16 cellular contexts compared by ENCODE assay signal in genomic region chr1:25898223-25899015, GRCh38. TPM values are rescaled to one million over a fixed set of nuclear protein-coding genes. Genes with fewer than 3 reads are reported as not detected.
DNase-seq lines count a peak whose midpoint lies in the region; ATAC-seq and TF ChIP-seq lines count a peak whose summit lies in the region.
"Had no signal": no experiment of that assay in that cellular context is flagged by ENCODE, and none has a peak within 500 bp of the region (broad histone marks: within the 10 kb centered on the region; RNA-seq: fewer than 3 reads in every experiment).

No MANE protein-coding gene starts in this region.

- POLR2A ChIA-PET in SK-N-SH (lab: Yijun Ruan, JAX) = no interaction called here

- H3K4me3 Mint-ChIP-seq in progenitor cell of endocrine pancreas (ENCODE audit: low read depth) = no peak overlapping the region
- H3K4me3 Mint-ChIP-seq in activated naive CD8-positive, alpha-beta T cell treated with anti-CD3 and anti-CD28 coated beads, Interleukin-2, amount 50 U/mL, for 24 hours = no peak overlapping the region

- H3K9me3 Mint-ChIP-seq in progenitor cell of endocrine pancreas (ENCODE audit: low read depth) = no peaks in the 10 kb centered on the region
- H3K9me3 Mint-ChIP-seq in activated naive CD8-positive, alpha-beta T cell treated with anti-CD3 and anti-CD28 coated beads, Interleukin-2, amount 50 U/mL, for 24 hours = no peaks in the 10 kb centered on the region

- peak overlapping the region; percentile 79 for H3K27ac Mint-ChIP-seq in progenitor cell of endocrine pancreas
- H3K27ac Mint-ChIP-seq in activated naive CD8-positive, alpha-beta T cell treated with anti-CD3 and anti-CD28 coated beads, Interleukin-2, amount 50 U/mL, for 24 hours = no peak overlapping the region

- peaks cover 8% of the 10 kb centered on the region; the same call in 1 of the 2 replicates for H4K20me1 ChIP-seq in SK-N-SH (ENCODE audit: insufficient read depth)

- H3K27ac ChIP-seq in SK-N-SH (ENCODE audit: low read depth in 2 of 2, low read length in 1 of 2) (no peak overlapping the region; a peak in 1 of 4 replicates), dorsolateral prefrontal cortex (peak overlapping the region; percentile 79 to 99 (median 95))
- H3K27ac ChIP-seq: KMS-11, stomach had no signal

- H3K9ac ChIP-seq in SK-N-SH = no peak overlapping the region
- H3K9ac ChIP-seq: KMS-11 had no signal

- H3K9me2 ChIP-seq in SK-N-SH = no peaks in the 10 kb centered on the region

- peaks cover 73% of the 10 kb centered on the region for H3K79me2 ChIP-seq in SK-N-SH (ENCODE audit: insufficient read depth)

- no peak overlapping the region for H3K4me2 ChIP-seq in SK-N-SH
- H3K4me2 ChIP-seq: KMS-11 had no signal

- no peak for TF ChIP-seq RAD21 in SK-N-SH (IDR thresholded peaks at IDR 0.05; ENCODE audit: low read length)

- H3K4me3 ChIP-seq in SK-N-SH (ENCODE audit: low read depth in 2 of 2, low read length in 1 of 2) (no peak overlapping the region), dorsolateral prefrontal cortex (peak overlapping the region in 8 of 59 donors; percentile 4 to 91 (median 28))
- H3K4me3 ChIP-seq: stomach had no signal

- TF ChIP-seq CTCF in SK-N-SH (IDR thresholded peaks at IDR 0.05) = no peak
- no peak for TF ChIP-seq CTCF in dorsolateral prefrontal cortex (IDR thresholded peaks at IDR 0.05 in 54 of 56, conservative IDR thresholded peaks at IDR 0.05 in 2 of 56; ENCODE audit: low read depth in 1 of 56, partially characterized antibody in 56 of 56)
- no peak for TF ChIP-seq CTCF in progenitor cell of endocrine pancreas (IDR thresholded peaks at IDR 0.05; ENCODE audit: unreplicated experiment)

- H3K27me3 ChIP-seq in SK-N-SH (ENCODE audit: insufficient read depth) (no peaks in the 10 kb centered on the region), dorsolateral prefrontal cortex (no peaks in the 10 kb centered on the region)
- H3K27me3 ChIP-seq: stomach had no signal

- H3K36me3 ChIP-seq in SK-N-SH (replicated peaks in 1 of 2; ENCODE audit: control insufficient read depth in 1 of 2, insufficient read depth in 2 of 2, low read length in 1 of 2) = peaks cover 57 to 59% of the 10 kb centered on the region in 2 experiments

- no peak for DNase-seq in SK-N-SH
- peak; percentile 66 for DNase-seq in NCI-H187 treated with DMSO at 0.1 percent for 48 hours (lab: John Stamatoyannopoulos, UW)
- DNase-seq in dorsolateral prefrontal cortex = peak in 1 of 10 donors; percentile 43
- no peak for DNase-seq in progenitor cell of endocrine pancreas (ENCODE audit: low spot score, unreplicated experiment)
- DNase-seq in activated naive CD8-positive, alpha-beta T cell treated with anti-CD3 and anti-CD28 coated beads, Interleukin-2, amount 50 U/mL, for 24 hours = no peak
- DNase-seq in stimulated activated CD4-positive, alpha-beta T cell treated with anti-CD3 and anti-CD28 coated beads, Interleukin-2, amount 100 ng/mL, for 48 hours = no peak
- DNase-seq: 8988T; activated CD4-positive, CD25-positive, alpha-beta regulatory T cell; NCI-H1436; NCI-H510A; PC-3; stomach had no signal

- CTCF ChIA-PET in SK-N-SH (lab: Yijun Ruan, JAX) = interaction anchor here (0.6 to 13.3 kb wide), 5 partner anchors 28 to 205 kb away, joined by 3 to 344 read pairs (median 3); partner anchors contain the start of gene PAFAH2

- no peaks in the 10 kb centered on the region for H3K9me3 ChIP-seq in SK-N-SH
- H3K9me3 ChIP-seq: stomach had no signal

- H3K4me1 ChIP-seq in SK-N-SH (ENCODE audit: control insufficient read depth in 1 of 2, insufficient read depth in 2 of 2, low read depth in 1 of 2, low read length in 1 of 2) = peaks cover 17 to 20% of the 10 kb centered on the region in 2 experiments

- intact Hi-C loops in dorsolateral prefrontal cortex (cut with DNase I) = loop anchor here (5.0 to 10.0 kb wide), 4 partner anchors 196 to 246 kb away; partner anchors contain the start of gene PDIK1L (in 2 of the 2)

- H3K36me3 Mint-ChIP-seq in progenitor cell of endocrine pancreas (ENCODE audit: insufficient read depth) = peaks cover 32% of the 10 kb centered on the region
- H3K36me3 Mint-ChIP-seq in activated naive CD8-positive, alpha-beta T cell treated with anti-CD3 and anti-CD28 coated beads, Interleukin-2, amount 50 U/mL, for 24 hours (ENCODE audit: low read depth) = peaks cover 39% of the 10 kb centered on the region

- TF ChIP-seq EP300 in SK-N-SH (IDR thresholded peaks at IDR 0.05; ENCODE audit: borderline replicate concordance in 1 of 2, low read depth in 1 of 2, low read length in 1 of 2) = no peak

- peaks cover 48% of the 10 kb centered on the region for H3F3A ChIP-seq in SK-N-SH (replicated peaks; ENCODE audit: insufficient read depth)

- H3K27me3 Mint-ChIP-seq in progenitor cell of endocrine pancreas = no peaks in the 10 kb centered on the region
- no peaks in the 10 kb centered on the region for H3K27me3 Mint-ChIP-seq in activated naive CD8-positive, alpha-beta T cell treated with anti-CD3 and anti-CD28 coated beads, Interleukin-2, amount 50 U/mL, for 24 hours

- no peak overlapping the region for H2AFZ ChIP-seq in SK-N-SH (ENCODE audit: low read depth)

- no peak for ATAC-seq in SK-N-SH treated with all-trans-retinoic acid at 6 μM for 48 hours
- no peak for ATAC-seq in activated naive CD8-positive, alpha-beta T cell treated with anti-CD3 and anti-CD28 coated beads, Interleukin-2, amount 50 U/mL, for 24 hours
- ATAC-seq in GM19035 (IDR thresholded peaks at IDR 0.05; ENCODE audit: unreplicated experiment) = no peak
- ATAC-seq: HCT116, PC-3 had no signal

- WGBS in SK-N-SH (ENCODE audit: low lambda C conversion rate) = 89% methylated on average over 10 of the region's 11 CpGs

- peaks cover 28% of the 10 kb centered on the region for H3K4me1 Mint-ChIP-seq in progenitor cell of endocrine pancreas (ENCODE audit: low read depth)
- peaks cover 20% of the 10 kb centered on the region for H3K4me1 Mint-ChIP-seq in activated naive CD8-positive, alpha-beta T cell treated with anti-CD3 and anti-CD28 coated beads, Interleukin-2, amount 50 U/mL, for 24 hours

TF ChIP-seq in SK-N-SH, 30 proteins besides CTCF, POLR2A, EP300 and RAD21:
- TF ChIP-seq SIN3A (IDR thresholded peaks at IDR 0.05; ENCODE audit: borderline replicate concordance, low read depth, low read length) = no peak
- 0 out of 2 replicates have a peak, but pooled peaks have one; percentile 13 for TF ChIP-seq POLR2AphosphoS5 (IDR thresholded peaks at IDR 0.05; ENCODE audit: low read depth, low read length)
TF ChIP-seq in SK-N-SH: peak in this region for 1.

TF ChIP-seq in SK-N-SH treated with all-trans-retinoic acid at 6 μM for 48 hours, 23 proteins besides CTCF, POLR2A, EP300 and RAD21:
- no peak for TF ChIP-seq TOX (CRISPR knock-in tag; IDR thresholded peaks at IDR 0.05; ENCODE audit: borderline replicate concordance)
- TF ChIP-seq ZNF70 (CRISPR knock-in tag; IDR thresholded peaks at IDR 0.05) = no peak
- no peak for TF ChIP-seq ESRRG (CRISPR knock-in tag; IDR thresholded peaks at IDR 0.05)
- no peak for TF ChIP-seq ZC3H10 (CRISPR knock-in tag; IDR thresholded peaks at IDR 0.05)

RNA-seq across cellular contexts. Expression of gene STMN1, which starts 7.8 kb away (rescaled TPM):
- 72.8 and 143 TPM in 2 replicates for polyA plus RNA-seq in SK-N-SH (2012; rRNA removed)
- 211 and 347 TPM in 2 replicates for polyA plus RNA-seq in SK-N-SH (2012; cell fraction: cytosol; rRNA removed)
- polyA plus RNA-seq in SK-N-SH (2012; cell fraction: nucleus; rRNA removed) = 53.8 and 86.2 TPM in 2 replicates
- total RNA-seq in dorsolateral prefrontal cortex (1,000 to 10,000 TPM in 1 of 120 experiments, 100 to 1,000 TPM in 119; 153 to 1,009 (median 725) TPM), progenitor cell of endocrine pancreas (811 and 856 TPM in 2 replicates)

RNA-seq across cellular contexts. Expression of gene PAQR7, which starts 22.9 kb away (rescaled TPM):
- 5.6 and 7.0 TPM in 2 replicates for polyA plus RNA-seq in SK-N-SH (2012; rRNA removed)
- polyA plus RNA-seq in SK-N-SH (2012; cell fraction: cytosol; rRNA removed) = 3.1 and 4.9 TPM in 2 replicates
- 10.4 and 16.9 TPM in 2 replicates for polyA plus RNA-seq in SK-N-SH (2012; cell fraction: nucleus; rRNA removed)
- total RNA-seq in dorsolateral prefrontal cortex (10 to 100 TPM in 41 of 120 experiments, 1 to 10 TPM in 79; 5.7 to 12.6 (median 9.3) TPM), progenitor cell of endocrine pancreas (20.2 and 21.0 TPM in 2 replicates)

RNA-seq across cellular contexts. Expression of gene AUNIP, which starts 39.2 kb away (rescaled TPM):
- 1.9 TPM in 2 replicates for polyA plus RNA-seq in SK-N-SH (2012; rRNA removed)
- polyA plus RNA-seq in SK-N-SH (2012; cell fraction: cytosol; rRNA removed) = 1.8 and 2.1 TPM in 2 replicates
- 1.3 and 1.4 TPM in 2 replicates for polyA plus RNA-seq in SK-N-SH (2012; cell fraction: nucleus; rRNA removed)
- total RNA-seq in dorsolateral prefrontal cortex (1 to 10 TPM in 112 of 120 experiments, under 1 TPM in 8; 0.35 to 4.7 (median 2.0) TPM), progenitor cell of endocrine pancreas (4.7 and 5.9 TPM in 2 replicates)

Comparison
In these comparisons a context has a peak if more than half of its experiments do, and no peak if none do; other contexts are left out.
1. H3K27ac ChIP-seq: peak in dorsolateral prefrontal cortex (59 of 59); none in SK-N-SH (0 of 2).